1 cellular context compared by ENCODE assay signal in the genomic region with DNA sequence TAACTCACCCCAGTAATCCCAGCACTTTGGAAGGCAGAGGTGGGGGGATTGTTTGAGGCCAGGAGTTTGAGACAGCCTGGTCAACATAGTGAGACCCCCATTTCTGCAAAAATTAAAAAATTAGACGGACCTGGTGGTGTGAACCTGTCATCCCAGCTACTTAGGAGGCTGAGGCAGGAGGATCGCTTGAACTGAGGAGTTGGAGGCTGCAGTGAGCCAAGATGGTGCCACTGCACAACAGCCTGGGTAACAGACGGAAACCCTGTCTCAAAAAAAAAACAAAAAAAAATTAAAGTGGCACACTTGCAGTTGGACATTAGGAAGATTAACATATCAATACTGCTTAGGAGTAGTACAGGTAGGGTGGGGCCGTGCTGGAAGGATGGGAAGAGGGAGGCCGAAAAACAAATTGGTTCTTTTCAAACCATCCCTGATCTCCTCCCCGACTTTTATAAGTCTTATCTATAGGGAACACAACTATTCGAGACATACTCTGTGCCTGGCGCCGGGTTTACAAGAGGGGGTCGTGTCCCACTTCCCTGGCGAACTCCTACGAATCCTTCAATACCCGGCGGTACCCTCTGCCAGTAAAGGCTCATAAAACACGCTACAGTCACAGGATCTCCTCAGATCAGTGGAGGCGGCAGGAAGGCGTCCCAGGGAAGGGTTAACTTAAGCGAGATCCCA.
TF ChIP-seq lines count a peak whose summit lies in the region.

No MANE protein-coding gene starts in this region.

TF ChIP-seq in K562, 482 proteins besides CTCF, POLR2A, EP300 and RAD21:
- TF ChIP-seq NFATC3 (IDR thresholded peaks at IDR 0.05), result peak; percentile 40; the same call in 1 of the 2 replicates
- TF ChIP-seq NBN (IDR thresholded peaks at IDR 0.05; ENCODE audit: low read depth), result 0 out of 2 replicates have a peak, but pooled peaks have one; percentile 16
- TF ChIP-seq ZNF12 (CRISPR knock-in tag; IDR thresholded peaks at IDR 0.05), result 0 out of 2 replicates have a peak, but pooled peaks have one; percentile 28
- no peak for TF ChIP-seq ZNF41 (CRISPR knock-in tag; conservative IDR thresholded peaks at IDR 0.05)
- TF ChIP-seq, protein P1, sequence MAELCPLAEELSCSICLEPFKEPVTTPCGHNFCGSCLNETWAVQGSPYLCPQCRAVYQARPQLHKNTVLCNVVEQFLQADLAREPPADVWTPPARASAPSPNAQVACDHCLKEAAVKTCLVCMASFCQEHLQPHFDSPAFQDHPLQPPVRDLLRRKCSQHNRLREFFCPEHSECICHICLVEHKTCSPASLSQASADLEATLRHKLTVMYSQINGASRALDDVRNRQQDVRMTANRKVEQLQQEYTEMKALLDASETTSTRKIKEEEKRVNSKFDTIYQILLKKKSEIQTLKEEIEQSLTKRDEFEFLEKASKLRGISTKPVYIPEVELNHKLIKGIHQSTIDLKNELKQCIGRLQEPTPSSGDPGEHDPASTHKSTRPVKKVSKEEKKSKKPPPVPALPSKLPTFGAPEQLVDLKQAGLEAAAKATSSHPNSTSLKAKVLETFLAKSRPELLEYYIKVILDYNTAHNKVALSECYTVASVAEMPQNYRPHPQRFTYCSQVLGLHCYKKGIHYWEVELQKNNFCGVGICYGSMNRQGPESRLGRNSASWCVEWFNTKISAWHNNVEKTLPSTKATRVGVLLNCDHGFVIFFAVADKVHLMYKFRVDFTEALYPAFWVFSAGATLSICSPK (IDR thresholded peaks at IDR 0.05; ENCODE audit: borderline replicate concordance), result no peak
- TF ChIP-seq ZFP91 (CRISPR knock-in tag; IDR thresholded peaks at IDR 0.05), result no peak
- TF ChIP-seq, protein P2, sequence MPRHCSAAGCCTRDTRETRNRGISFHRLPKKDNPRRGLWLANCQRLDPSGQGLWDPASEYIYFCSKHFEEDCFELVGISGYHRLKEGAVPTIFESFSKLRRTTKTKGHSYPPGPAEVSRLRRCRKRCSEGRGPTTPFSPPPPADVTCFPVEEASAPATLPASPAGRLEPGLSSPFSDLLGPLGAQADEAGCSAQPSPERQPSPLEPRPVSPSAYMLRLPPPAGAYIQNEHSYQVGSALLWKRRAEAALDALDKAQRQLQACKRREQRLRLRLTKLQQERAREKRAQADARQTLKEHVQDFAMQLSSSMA (CRISPR knock-in tag; IDR thresholded peaks at IDR 0.05), result peak; percentile 20; the same call in 1 of the 2 replicates
- no peak for TF ChIP-seq NUFIP1 (IDR thresholded peaks at IDR 0.05; ENCODE audit: partially characterized antibody)
- 0 out of 4 replicates have a peak, but pooled peaks of 1 of the 2 experiments have one; percentile 9 for TF ChIP-seq TEAD1 (CRISPR knock-in tag; IDR thresholded peaks at IDR 0.05)
- TF ChIP-seq PRMT5 (CRISPR knock-in tag; IDR thresholded peaks at IDR 0.05), result no peak
- TF ChIP-seq ZNF76 (CRISPR knock-in tag; IDR thresholded peaks at IDR 0.05; ENCODE audit: borderline replicate concordance), result no peak
